10 cellular contexts compared by ENCODE assay signal in the genomic region with DNA sequence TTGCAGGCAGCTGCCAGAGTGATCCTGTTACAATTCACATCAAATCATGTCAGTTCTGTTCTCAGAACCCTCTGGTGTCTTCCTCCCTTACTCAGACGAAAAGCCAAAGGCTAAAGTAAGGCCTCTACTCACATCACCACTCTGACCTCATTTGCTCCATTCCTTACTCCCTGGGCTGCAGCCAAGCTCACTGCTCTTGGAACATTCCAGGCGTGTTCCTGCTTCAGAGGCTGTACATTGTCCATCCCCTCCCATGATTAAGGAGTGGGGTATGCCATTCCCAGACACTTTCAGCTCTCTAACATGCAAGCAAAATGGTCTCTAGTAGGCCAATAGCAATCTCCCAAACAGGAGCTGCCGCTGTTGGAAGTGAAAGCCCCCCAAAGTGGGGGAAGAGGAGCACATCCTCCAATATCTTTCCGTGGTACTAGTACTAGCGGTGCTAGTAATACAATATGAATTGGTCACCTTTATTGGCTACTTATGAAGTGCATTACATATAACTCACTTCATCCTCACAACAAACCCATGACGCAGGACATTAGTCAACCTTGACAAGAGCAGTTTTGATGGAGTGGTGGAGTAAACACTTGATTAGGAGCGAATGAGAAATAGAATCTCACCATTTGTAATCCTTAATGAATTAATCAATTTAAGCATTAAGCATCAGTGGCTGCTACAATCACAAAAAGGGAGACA. TPM values are rescaled to one million over a fixed set of nuclear protein-coding genes. Genes with fewer than 3 reads are reported as not detected.
DNase-seq lines count a peak whose midpoint lies in the region; ATAC-seq, FAIRE-seq and TF ChIP-seq lines count a peak whose summit lies in the region.
"Had no signal": no experiment of that assay in that cellular context is flagged by ENCODE, and none has a peak within 500 bp of the region (broad histone marks: within the 10 kb centered on the region; RNA-seq: fewer than 3 reads in every experiment).

No MANE protein-coding gene starts in this region.

- TF ChIP-seq POLR2A in H54 (IDR thresholded peaks at IDR 0.05; ENCODE audit: low read depth, low read length) = no peak

- H3K4me1 ChIP-seq in left lung (peaks cover 30 to 91% of the 10 kb centered on the region in 2 donors), thoracic aorta (ENCODE audit: control insufficient read depth in 1 of 2, low read depth in 2 of 2) (peaks cover 67 to 72% of the 10 kb centered on the region in 2 donors)

- peaks cover 6% of the 10 kb centered on the region for H3K36me3 Mint-ChIP-seq in activated CD4-positive, alpha-beta T cell treated with anti-CD3 and anti-CD28 coated beads, Interleukin-2, amount 10 ng/mL, durations not matched to agents 24 days and 14 days (ENCODE audit: low read depth)
- peaks cover 11% of the 10 kb centered on the region for H3K36me3 Mint-ChIP-seq in central memory CD8-positive, alpha-beta T cell (ENCODE audit: insufficient read depth)

- DNase-seq in activated CD4-positive, alpha-beta T cell treated with anti-CD3 and anti-CD28 coated beads, Interleukin-2, amount 10 ng/mL, durations not matched to agents 24 days and 14 days = peak; percentile 52
- DNase-seq in activated CD4-positive, alpha-beta T cell treated with anti-CD3 and anti-CD28 coated beads for 1 hour = no peak
- no peak for DNase-seq in central memory CD8-positive, alpha-beta T cell (ENCODE audit: low spot score in 2 of 2)
- DNase-seq in left lung (peak in 1 of 2 donors; percentile 53), thoracic aorta (ENCODE audit: low spot score) (no peak), epidermal melanocyte (ENCODE audit: insufficient read length, low spot score) (no peak), H54 (ENCODE audit: insufficient read length, low spot score) (no peak), SKM-1 (lab: John Stamatoyannopoulos, UW; ENCODE audit: unreplicated experiment) (no peak)
- DNase-seq: activated effector memory CD4-positive, alpha-beta T cell treated with Interleukin-2 at 50 U/mL for 16 hours; substantia nigra had no signal

- no peaks in the 10 kb centered on the region for H3K27me3 Mint-ChIP-seq in activated CD4-positive, alpha-beta T cell treated with anti-CD3 and anti-CD28 coated beads, Interleukin-2, amount 10 ng/mL, durations not matched to agents 24 days and 14 days
- H3K27me3 Mint-ChIP-seq in central memory CD8-positive, alpha-beta T cell = no peaks in the 10 kb centered on the region

- H3K4me3 ChIP-seq in left lung (no peak overlapping the region), thoracic aorta (no peak overlapping the region)

- H3K27ac Mint-ChIP-seq in activated CD4-positive, alpha-beta T cell treated with anti-CD3 and anti-CD28 coated beads, Interleukin-2, amount 10 ng/mL, durations not matched to agents 24 days and 14 days = peak overlapping the region; percentile 95
- peak overlapping the region; percentile 91 for H3K27ac Mint-ChIP-seq in central memory CD8-positive, alpha-beta T cell (ENCODE audit: low read depth)

- FAIRE-seq in H54 (lab: Jason Lieb, UNC) = no peak

- intact Hi-C loops in activated CD4-positive, alpha-beta T cell treated with anti-CD3 and anti-CD28 coated beads, Interleukin-2, amount 10 ng/mL, durations not matched to agents 24 days and 14 days (cut with micrococcal nuclease) = loop anchor here (2.0 kb wide), 1 partner anchor 13 kb away; no protein-coding TSS in a partner anchor
- intact Hi-C loops in left lung (cut with DNase I) = no loop called here

- peaks cover 74% of the 10 kb centered on the region for H3K4me1 Mint-ChIP-seq in activated CD4-positive, alpha-beta T cell treated with anti-CD3 and anti-CD28 coated beads, Interleukin-2, amount 10 ng/mL, durations not matched to agents 24 days and 14 days
- H3K4me1 Mint-ChIP-seq in central memory CD8-positive, alpha-beta T cell = peaks cover 69% of the 10 kb centered on the region

- ATAC-seq in central memory CD8-positive, alpha-beta T cell (replicated peaks; ENCODE audit: extremely low read depth, poor library complexity, severe bottlenecking) = no peak
- peak; percentile 61 for ATAC-seq in left lung
- ATAC-seq in thoracic aorta (ENCODE audit: insufficient number of reproducible peaks, low FRiP score, low read depth) = peak; percentile 21

- H3K9me3 Mint-ChIP-seq in activated CD4-positive, alpha-beta T cell treated with anti-CD3 and anti-CD28 coated beads, Interleukin-2, amount 10 ng/mL, durations not matched to agents 24 days and 14 days = no peaks in the 10 kb centered on the region
- no peaks in the 10 kb centered on the region for H3K9me3 Mint-ChIP-seq in central memory CD8-positive, alpha-beta T cell

- H3K27me3 ChIP-seq in left lung = no peaks in the 10 kb centered on the region
- no peaks in the 10 kb centered on the region for H3K27me3 ChIP-seq in thoracic aorta (replicated peaks; ENCODE audit: insufficient read depth)

- H3K36me3 ChIP-seq in left lung (no peaks in the 10 kb centered on the region), thoracic aorta (no peaks in the 10 kb centered on the region)

- H3K9me3 ChIP-seq in left lung = no peaks in the 10 kb centered on the region
- no peaks in the 10 kb centered on the region for H3K9me3 ChIP-seq in thoracic aorta

- peak overlapping the region; percentile 76 for H3K4me3 Mint-ChIP-seq in activated CD4-positive, alpha-beta T cell treated with anti-CD3 and anti-CD28 coated beads, Interleukin-2, amount 10 ng/mL, durations not matched to agents 24 days and 14 days
- peak overlapping the region; percentile 65 for H3K4me3 Mint-ChIP-seq in central memory CD8-positive, alpha-beta T cell

- peak overlapping the region; percentile 78 to 89 for H3K27ac ChIP-seq in left lung
- peak overlapping the region; percentile 66 to 81 for H3K27ac ChIP-seq in thoracic aorta

- no peak for TF ChIP-seq CTCF in left lung (IDR thresholded peaks at IDR 0.05)
- no peak for TF ChIP-seq CTCF in thoracic aorta (IDR thresholded peaks at IDR 0.05)

RNA-seq across cellular contexts. Expression of a gene that starts 15.0 kb away (rescaled TPM):
- total RNA-seq in activated CD4-positive, alpha-beta T cell treated with anti-CD3 and anti-CD28 coated beads, Interleukin-2, amount 10 ng/mL, durations not matched to agents 24 days and 14 days = 3.5 and 3.6 TPM in 2 replicates
- total RNA-seq in left lung = 10 to 100 TPM in 1 of 2 donors, 1 to 10 TPM in 1; 6.6 to 15.0 TPM
- 10 to 100 TPM in 1 of 2 donors, 1 to 10 TPM in 1; 9.2 to 10.9 TPM for total RNA-seq in thoracic aorta

RNA-seq across cellular contexts. Expression of a gene that starts 26.8 kb away (rescaled TPM):
- 183 and 196 TPM in 2 replicates for total RNA-seq in activated CD4-positive, alpha-beta T cell treated with anti-CD3 and anti-CD28 coated beads, Interleukin-2, amount 10 ng/mL, durations not matched to agents 24 days and 14 days
- total RNA-seq in left lung (10 to 100 TPM; 22.3 to 42.5 TPM), thoracic aorta (10 to 100 TPM; 14.9 to 67.2 TPM)
